In genomic region chr1:585992-586391, GRCh38 we compare ENCODE assay signal across 8 cellular contexts.
DNase-seq lines count a peak whose midpoint lies in the region; TF ChIP-seq lines count a peak whose summit lies in the region.
"Not testable (repeated sequence)": the region's sequence is repeated elsewhere in the genome, so short reads cannot be mapped to it uniquely, and the experiment has no call there.

No MANE protein-coding gene starts in this region.

- TF ChIP-seq POLR2A in sigmoid colon (IDR thresholded peaks at IDR 0.05): not testable (repeated sequence)

- 3% methylated on average over 6 of the region's 7 CpGs for WGBS in liver
- 3 to 6% methylated on average over 6 of the region's 7 CpGs for WGBS in sigmoid colon, 2 donors

- not testable (repeated sequence) for H3K9me3 Mint-ChIP-seq in activated CD4-positive, alpha-beta T cell treated with anti-CD3 and anti-CD28 coated beads, Interleukin-2, amount 10 ng/mL, durations not matched to agents 24 days and 14 days

- CTCF ChIA-PET in AG04449 (lab: Yijun Ruan, JAX): not testable (repeated sequence)

- intact Hi-C loops in activated CD4-positive, alpha-beta T cell treated with anti-CD3 and anti-CD28 coated beads, Interleukin-2, amount 10 ng/mL, durations not matched to agents 24 days and 14 days (cut with micrococcal nuclease); sigmoid colon (cut with DNase I): not testable (repeated sequence)

- not testable (repeated sequence) for H3K27ac ChIP-seq in effector memory CD4-positive, alpha-beta T cell (ENCODE audit: insufficient read depth, low read length, poor library complexity, severe bottlenecking); liver (ENCODE audit: low read depth in 1 of 2, low read length in 2 of 2); sigmoid colon

- not testable (repeated sequence) for DNase-seq in AG04449 (ENCODE audit: low read depth, low spot score)
- DNase-seq in activated CD4-positive, alpha-beta T cell treated with anti-CD3 and anti-CD28 coated beads, Interleukin-2, amount 10 ng/mL, durations not matched to agents 24 days and 14 days: peak; percentile 90
- DNase-seq in activated effector memory CD4-positive, alpha-beta T cell treated with Interleukin-2 at 50 U/mL for 16 hours: peak; percentile 21
- peak; percentile 2 to 40 (median 32) for DNase-seq in effector memory CD4-positive, alpha-beta T cell
- DNase-seq in sigmoid colon: peak; percentile 84
- DNase-seq in stimulated activated CD8-positive, alpha-beta memory T cell treated with anti-CD3 and anti-CD28 coated beads, Interleukin-2, amount 100 ng/mL, for 48 hours (ENCODE audit: low read depth in 2 of 2): peak; percentile 52 to 59

- POLR2A ChIA-PET in AG04449 (lab: Yijun Ruan, JAX): not testable (repeated sequence)

- TF ChIP-seq CTCF in AG04449 (IDR thresholded peaks at IDR 0.05; ENCODE audit: insufficient read depth, low read length, missing control alignments) (peak; percentile 2), liver (IDR thresholded peaks at IDR 0.05; ENCODE audit: low read depth, low read length, missing input control) (peak; percentile 13), sigmoid colon (IDR thresholded peaks at IDR 0.05) (peak in 1 of 4 experiments; percentile 30)

- H3K27me3 ChIP-seq in effector memory CD4-positive, alpha-beta T cell (replicated peaks; ENCODE audit: control insufficient read depth, insufficient read depth, low read length, poor library complexity, severe bottlenecking); liver (ENCODE audit: control insufficient read depth in 4 of 4, insufficient read depth in 4 of 4, low read length in 3 of 4); sigmoid colon: not testable (repeated sequence)

- not testable (repeated sequence) for H3K27ac Mint-ChIP-seq in activated CD4-positive, alpha-beta T cell treated with anti-CD3 and anti-CD28 coated beads, Interleukin-2, amount 10 ng/mL, durations not matched to agents 24 days and 14 days

- not testable (repeated sequence) for H3K27me3 Mint-ChIP-seq in activated CD4-positive, alpha-beta T cell treated with anti-CD3 and anti-CD28 coated beads, Interleukin-2, amount 10 ng/mL, durations not matched to agents 24 days and 14 days

- H3K36me3 ChIP-seq in effector memory CD4-positive, alpha-beta T cell (ENCODE audit: control insufficient read depth, insufficient read depth, low read length); liver (ENCODE audit: control insufficient read depth in 4 of 4, insufficient read depth in 3 of 4, low read depth in 1 of 4, low read length in 3 of 4); sigmoid colon: not testable (repeated sequence)

- not testable (repeated sequence) for H3K9ac ChIP-seq in liver (ENCODE audit: low read depth in 1 of 2, low read length in 2 of 2)

- TF ChIP-seq RAD21 in Ishikawa (IDR thresholded peaks at IDR 0.05; ENCODE audit: low read depth) (peak; percentile 62), liver (IDR thresholded peaks at IDR 0.05) (peak; percentile 46 to 55)

- not testable (repeated sequence) for TF ChIP-seq EP300 in Ishikawa (IDR thresholded peaks at IDR 0.05; ENCODE audit: borderline replicate concordance); sigmoid colon (IDR thresholded peaks at IDR 0.05)

- not testable (repeated sequence) for H3K4me3 ChIP-seq in AG04449 (ENCODE audit: low read depth, low read length); effector memory CD4-positive, alpha-beta T cell (ENCODE audit: insufficient read depth, low read depth, low read length, poor library complexity, severe bottlenecking); liver (ENCODE audit: low read depth in 1 of 3, low read length in 3 of 3); sigmoid colon

- H3K9me3 ChIP-seq in effector memory CD4-positive, alpha-beta T cell (ENCODE audit: control insufficient read depth, low read length); liver (ENCODE audit: control insufficient read depth in 4 of 4, low read length in 3 of 4); sigmoid colon: not testable (repeated sequence)

- not testable (repeated sequence) for H3K4me1 ChIP-seq in effector memory CD4-positive, alpha-beta T cell (ENCODE audit: control insufficient read depth, insufficient read depth, low read length, poor library complexity, severe bottlenecking); liver (ENCODE audit: control insufficient read depth in 4 of 4, insufficient read depth in 4 of 4, low read length in 3 of 4); sigmoid colon

- not testable (repeated sequence) for H3K4me1 Mint-ChIP-seq in activated CD4-positive, alpha-beta T cell treated with anti-CD3 and anti-CD28 coated beads, Interleukin-2, amount 10 ng/mL, durations not matched to agents 24 days and 14 days

- not testable (repeated sequence) for H3K36me3 Mint-ChIP-seq in activated CD4-positive, alpha-beta T cell treated with anti-CD3 and anti-CD28 coated beads, Interleukin-2, amount 10 ng/mL, durations not matched to agents 24 days and 14 days (ENCODE audit: low read depth)

- H3K4me3 Mint-ChIP-seq in activated CD4-positive, alpha-beta T cell treated with anti-CD3 and anti-CD28 coated beads, Interleukin-2, amount 10 ng/mL, durations not matched to agents 24 days and 14 days: not testable (repeated sequence)
